ENCODE assay signal across 19 cellular contexts in genomic region chr11:118524356-118524755, GRCh38. TPM values are rescaled to one million over a fixed set of nuclear protein-coding genes. Genes with fewer than 3 reads are reported as not detected.
DNase-seq lines count a peak whose midpoint lies in the region; ATAC-seq and TF ChIP-seq lines count a peak whose summit lies in the region.
"Had no signal": no experiment of that assay in that cellular context is flagged by ENCODE, and none has a peak within 500 bp of the region (broad histone marks: within the 10 kb centered on the region; RNA-seq: fewer than 3 reads in every experiment).

No MANE protein-coding gene starts in this region.

- no peak overlapping the region for H3K4me3 Mint-ChIP-seq in activated T-cell treated with anti-CD3 and anti-CD28 coated beads, Interleukin-2, amount 50 U/mL, for 24 hours
- H3K4me3 Mint-ChIP-seq in effector memory CD8-positive, alpha-beta T cell: no peak overlapping the region
- no peak overlapping the region for H3K4me3 Mint-ChIP-seq in osteocyte (ENCODE audit: unreplicated experiment)
- H3K4me3 Mint-ChIP-seq: B cell had no signal

- H3K9me3 Mint-ChIP-seq in activated T-cell treated with anti-CD3 and anti-CD28 coated beads, Interleukin-2, amount 50 U/mL, for 24 hours: no peaks in the 10 kb centered on the region
- no peaks in the 10 kb centered on the region for H3K9me3 Mint-ChIP-seq in effector memory CD8-positive, alpha-beta T cell
- no peaks in the 10 kb centered on the region for H3K9me3 Mint-ChIP-seq in osteocyte (ENCODE audit: unreplicated experiment)

- peaks cover 67% of the 10 kb centered on the region for H3K36me3 Mint-ChIP-seq in activated T-cell treated with anti-CD3 and anti-CD28 coated beads, Interleukin-2, amount 50 U/mL, for 24 hours (ENCODE audit: low read depth)
- peaks cover 45% of the 10 kb centered on the region for H3K36me3 Mint-ChIP-seq in effector memory CD8-positive, alpha-beta T cell (ENCODE audit: insufficient read depth)
- H3K36me3 Mint-ChIP-seq in osteocyte (ENCODE audit: unreplicated experiment): peaks cover 40% of the 10 kb centered on the region

- DNase-seq in activated T-cell treated with anti-CD3 and anti-CD28 coated beads, Interleukin-2, amount 50 U/mL, for 24 hours: no peak
- no peak for DNase-seq in activated T-cell treated with anti-CD3 and anti-CD28 coated beads for 4 hours
- peak; percentile 58 for DNase-seq in NB4 (ENCODE audit: low read depth)
- no peak for DNase-seq in effector memory CD8-positive, alpha-beta T cell
- DNase-seq in osteocyte (ENCODE audit: extremely low spot score, unreplicated experiment): no peak
- no peak for DNase-seq in DMS79 (lab: John Stamatoyannopoulos, UW)
- no peak for DNase-seq in activated effector memory CD4-positive, alpha-beta T cell treated with anti-CD3 and anti-CD28 coated beads, Interleukin-2, amount 50 U/mL, for 16 hours
- no peak for DNase-seq in activated CD4-positive, alpha-beta T cell treated with anti-CD3 and anti-CD28 coated beads for 4 hours
- DNase-seq: 8988T; activated CD8-positive, alpha-beta memory T cell treated with anti-CD3 and anti-CD28 coated beads, Interleukin-2, amount 50 U/mL, for 48 hours; activated naive CD4-positive, alpha-beta T cell treated with Interleukin-2 at 50 U/mL for 16 hours; aorta; cerebellar nuclear complex; effector memory CD4-positive, alpha-beta T cell; midbrain; NCI-H1436 treated with DMSO at 0.1 percent for 48 hours; NCI-H524; stimulated activated CD4-positive, alpha-beta T cell treated with anti-CD3 and anti-CD28 coated beads, Interleukin-4, amount 100 ng/mL, for 4 hours had no signal

- H3K27ac Mint-ChIP-seq in activated T-cell treated with anti-CD3 and anti-CD28 coated beads, Interleukin-2, amount 50 U/mL, for 24 hours: peak overlapping the region; percentile 13
- peak overlapping the region; percentile 31 to 58 for H3K27ac Mint-ChIP-seq in effector memory CD8-positive, alpha-beta T cell
- peak overlapping the region; percentile 36 for H3K27ac Mint-ChIP-seq in osteocyte (ENCODE audit: unreplicated experiment)

- no peak for TF ChIP-seq POLR2A in NB4 (IDR thresholded peaks at IDR 0.05; ENCODE audit: extremely low read depth, insufficient read length)

- ATAC-seq in effector memory CD8-positive, alpha-beta T cell (replicated peaks): no peak

- H3K4me3 ChIP-seq in NB4 (ENCODE audit: low read depth, low read length): no peak overlapping the region

- peak; percentile 2 for TF ChIP-seq CTCF in NB4 (IDR thresholded peaks at IDR 0.05; ENCODE audit: low read depth, low read length)
- TF ChIP-seq CTCF in osteocyte (IDR thresholded peaks at IDR 0.05): no peak

- H3K27me3 Mint-ChIP-seq in activated T-cell treated with anti-CD3 and anti-CD28 coated beads, Interleukin-2, amount 50 U/mL, for 24 hours: no peaks in the 10 kb centered on the region
- H3K27me3 Mint-ChIP-seq in effector memory CD8-positive, alpha-beta T cell: no peaks in the 10 kb centered on the region
- H3K27me3 Mint-ChIP-seq in osteocyte (ENCODE audit: unreplicated experiment): no peaks in the 10 kb centered on the region
- H3K27me3 Mint-ChIP-seq: B cell had no signal

- H3K4me1 Mint-ChIP-seq in activated T-cell treated with anti-CD3 and anti-CD28 coated beads, Interleukin-2, amount 50 U/mL, for 24 hours (ENCODE audit: low read depth): peaks cover 12% of the 10 kb centered on the region
- H3K4me1 Mint-ChIP-seq in effector memory CD8-positive, alpha-beta T cell (ENCODE audit: low read depth in 2 of 2): peaks cover 16 to 19% of the 10 kb centered on the region in 2 donors
- H3K4me1 Mint-ChIP-seq in osteocyte (ENCODE audit: unreplicated experiment): peaks cover 4% of the 10 kb centered on the region

RNA-seq across cellular contexts. Expression of gene TTC36, which starts 2.9 kb away (rescaled TPM):
- total RNA-seq in osteocyte: 0.86 and 1.2 TPM in 2 replicates

RNA-seq across cellular contexts. Expression of gene TMEM25, which starts 6.6 kb away (rescaled TPM):
- 33.6 and 36.2 TPM in 2 replicates for total RNA-seq in osteocyte

RNA-seq across cellular contexts. Expression of gene IFT46, which starts 41.4 kb away (rescaled TPM):
- total RNA-seq in osteocyte: 24.0 and 24.1 TPM in 2 replicates

RNA-seq across cellular contexts. Expression of gene ARCN1, which starts 47.9 kb away (rescaled TPM):
- total RNA-seq in osteocyte: 189 and 201 TPM in 2 replicates
